12 cellular contexts compared by ENCODE assay signal in genomic region chr3:67362686-67363085, GRCh38.
DNase-seq lines count a peak whose midpoint lies in the region; ATAC-seq and TF ChIP-seq lines count a peak whose summit lies in the region.
"Had no signal": no experiment of that assay in that cellular context is flagged by ENCODE, and none has a peak within 500 bp of the region (broad histone marks: within the 10 kb centered on the region; RNA-seq: fewer than 3 reads in every experiment).

No MANE protein-coding gene starts in this region.

- no peaks in the 10 kb centered on the region for H3K9me3 ChIP-seq in Loucy (ENCODE audit: insufficient read depth, low read depth, low read length)

- H3K4me1 ChIP-seq in Loucy (ENCODE audit: insufficient read depth, low read length, poor library complexity, severe bottlenecking) (peaks cover 19% of the 10 kb centered on the region), mesendoderm (ENCODE audit: control insufficient read depth, low read depth, low read length) (no peaks in the 10 kb centered on the region)
- H3K4me1 ChIP-seq: heart right ventricle had no signal

- H2AK5ac ChIP-seq in mesendoderm (ENCODE audit: low read length): no peak overlapping the region

- no peak overlapping the region for H2AFZ ChIP-seq in Loucy (ENCODE audit: low read length)

- peak; percentile 14 for DNase-seq in activated CD4-positive, alpha-beta T cell treated with anti-CD3 and anti-CD28 coated beads, Interleukin-2, amount 10 ng/mL, durations not matched to agents 7 days and 5 days
- no peak for DNase-seq in activated CD4-positive, alpha-beta T cell treated with anti-CD3 and anti-CD28 coated beads, Interleukin-2, amount 50 U/mL, for 1 hour
- peak in 1 of 2 donors; percentile 35 for DNase-seq in activated naive CD4-positive, alpha-beta T cell treated with anti-CD3 and anti-CD28 coated beads, Interleukin-2, amount 50 U/mL, for 72 hours (ENCODE audit: low spot score in 2 of 2)
- DNase-seq in mesendoderm (peak; percentile 91), NCI-H187 (lab: John Stamatoyannopoulos, UW) (no peak)
- DNase-seq: activated gamma-delta T cell treated with Interleukin-2 at 50 U/mL for 16 hours, heart right ventricle had no signal

- H2BK120ac ChIP-seq in mesendoderm (ENCODE audit: low read depth, low read length): no peak overlapping the region

- no peak overlapping the region for H3K27ac Mint-ChIP-seq in activated CD4-positive, alpha-beta T cell treated with anti-CD3 and anti-CD28 coated beads, Interleukin-2, amount 10 ng/mL, durations not matched to agents 7 days and 5 days
- peak overlapping the region in 1 of 2 donors; percentile 12 for H3K27ac Mint-ChIP-seq in activated naive CD4-positive, alpha-beta T cell treated with anti-CD3 and anti-CD28 coated beads, Interleukin-2, amount 50 U/mL, for 72 hours
- H3K27ac Mint-ChIP-seq: mesothelial cell of epicardium had no signal

- H3K36me3 Mint-ChIP-seq in activated CD4-positive, alpha-beta T cell treated with anti-CD3 and anti-CD28 coated beads, Interleukin-2, amount 10 ng/mL, durations not matched to agents 7 days and 5 days (ENCODE audit: low read depth): no peaks in the 10 kb centered on the region
- H3K36me3 Mint-ChIP-seq in activated naive CD4-positive, alpha-beta T cell treated with anti-CD3 and anti-CD28 coated beads, Interleukin-2, amount 50 U/mL, for 72 hours: peaks cover 0 to 6% of the 10 kb centered on the region in 2 donors
- H3K36me3 Mint-ChIP-seq: mesothelial cell of epicardium had no signal

- no peaks in the 10 kb centered on the region for H3F3A ChIP-seq in Loucy (ENCODE audit: low read depth)

- no peak for TF ChIP-seq CTCF in Loucy (conservative IDR thresholded peaks at IDR 0.05; ENCODE audit: low read length)

- WGBS in mesendoderm (ENCODE audit: extremely low coverage, insufficient coverage, low lambda C conversion rate): no CpG with 5 or more reads among the region's 4 CpGs

- H3K27ac ChIP-seq in mesendoderm (ENCODE audit: low read depth, low read length): no peak overlapping the region
- H3K27ac ChIP-seq: heart right ventricle had no signal

- peak; percentile 86 to 95 for ATAC-seq in activated naive CD4-positive, alpha-beta T cell treated with anti-CD3 and anti-CD28 coated beads, Interleukin-2, amount 50 U/mL, for 72 hours
- ATAC-seq in HG02973 (IDR thresholded peaks at IDR 0.05; ENCODE audit: unreplicated experiment) (no peak), GM19455 (IDR thresholded peaks at IDR 0.05; ENCODE audit: unreplicated experiment) (no peak)
- ATAC-seq: heart right ventricle, Panc1 had no signal

- H4K5ac ChIP-seq in mesendoderm (ENCODE audit: low read length): no peak overlapping the region

- no peak overlapping the region for H3K4ac ChIP-seq in mesendoderm (ENCODE audit: low read depth, low read length)

- H3K4me3 ChIP-seq in Loucy (ENCODE audit: low read length, poor library complexity, severe bottlenecking) (no peak overlapping the region), mesendoderm (ENCODE audit: low read length) (no peak overlapping the region)
- H3K4me3 ChIP-seq: heart right ventricle had no signal

- H3K4me3 Mint-ChIP-seq in activated CD4-positive, alpha-beta T cell treated with anti-CD3 and anti-CD28 coated beads, Interleukin-2, amount 10 ng/mL, durations not matched to agents 7 days and 5 days: no peak overlapping the region
- H3K4me3 Mint-ChIP-seq: mesothelial cell of epicardium had no signal

- no peak overlapping the region for H2BK15ac ChIP-seq in mesendoderm (replicated peaks; ENCODE audit: low read depth)

- H3K4me1 Mint-ChIP-seq in activated CD4-positive, alpha-beta T cell treated with anti-CD3 and anti-CD28 coated beads, Interleukin-2, amount 10 ng/mL, durations not matched to agents 7 days and 5 days: peaks cover 29% of the 10 kb centered on the region

- no peaks in the 10 kb centered on the region for H3K27me3 ChIP-seq in Loucy (ENCODE audit: insufficient read depth, low read length, poor library complexity, severe bottlenecking)
- H3K27me3 ChIP-seq in mesendoderm (ENCODE audit: insufficient read depth, low read length, poor library complexity): no peaks in the 10 kb centered on the region
- H3K27me3 ChIP-seq: heart right ventricle had no signal

- no peak overlapping the region for H3K18ac ChIP-seq in mesendoderm (ENCODE audit: low read length)

- H3K9ac ChIP-seq in Loucy (ENCODE audit: low read depth, low read length, poor library complexity, severe bottlenecking): no peak overlapping the region
- no peak overlapping the region for H3K9ac ChIP-seq in mesendoderm (ENCODE audit: low read length)

- H3K9me2 ChIP-seq in Loucy (replicated peaks; ENCODE audit: low read depth, low read length): no peaks in the 10 kb centered on the region

- H3K79me1 ChIP-seq in mesendoderm (ENCODE audit: low read length): no peaks in the 10 kb centered on the region

- H3K79me2 ChIP-seq in Loucy (ENCODE audit: insufficient read depth, low read length) (no peaks in the 10 kb centered on the region), mesendoderm (ENCODE audit: control insufficient read depth, insufficient read depth, low read length) (no peaks in the 10 kb centered on the region)

- H3K23ac ChIP-seq in mesendoderm (ENCODE audit: low read length): no peak overlapping the region

- H3K4me2 ChIP-seq in Loucy (ENCODE audit: low read depth, low read length, poor library complexity, severe bottlenecking) (peak overlapping the region; percentile 49), mesendoderm (ENCODE audit: low read length) (no peak overlapping the region)

- no peak overlapping the region for H4K8ac ChIP-seq in mesendoderm (ENCODE audit: low read depth, low read length)

- CTCF ChIA-PET in activated CD4-positive, alpha-beta T cell treated with anti-CD3 and anti-CD28 coated beads, Interleukin-2, amount 10 ng/mL, durations not matched to agents 7 days and 5 days (lab: Charles Lee): no interaction called here

- H3K36me3 ChIP-seq in Loucy (ENCODE audit: insufficient read depth, low read length) (no peaks in the 10 kb centered on the region), mesendoderm (ENCODE audit: control insufficient read depth, insufficient read depth, low read length) (no peaks in the 10 kb centered on the region)
- H3K36me3 ChIP-seq: heart right ventricle had no signal

- no peaks in the 10 kb centered on the region for H4K20me1 ChIP-seq in Loucy (ENCODE audit: insufficient read depth, low read length, poor library complexity, severe bottlenecking)

- no peaks in the 10 kb centered on the region for H3K27me3 Mint-ChIP-seq in activated CD4-positive, alpha-beta T cell treated with anti-CD3 and anti-CD28 coated beads, Interleukin-2, amount 10 ng/mL, durations not matched to agents 7 days and 5 days

- H3K9me3 Mint-ChIP-seq in activated CD4-positive, alpha-beta T cell treated with anti-CD3 and anti-CD28 coated beads, Interleukin-2, amount 10 ng/mL, durations not matched to agents 7 days and 5 days: peaks cover 5% of the 10 kb centered on the region
- peaks cover 0 to 5% of the 10 kb centered on the region in 2 donors for H3K9me3 Mint-ChIP-seq in activated naive CD4-positive, alpha-beta T cell treated with anti-CD3 and anti-CD28 coated beads, Interleukin-2, amount 50 U/mL, for 72 hours

- POLR2A ChIA-PET in activated CD4-positive, alpha-beta T cell treated with anti-CD3 and anti-CD28 coated beads, Interleukin-2, amount 10 ng/mL, durations not matched to agents 7 days and 5 days (lab: Charles Lee): no interaction called here

- no peak overlapping the region for H3K56ac ChIP-seq in mesendoderm (ENCODE audit: low read length)

- no peak overlapping the region for H2BK5ac ChIP-seq in mesendoderm (ENCODE audit: low read length)

Comparison
In these comparisons a context has a peak if more than half of its experiments do, and no peak if none do; other contexts are left out.
1. DNase-seq: peak in activated CD4-positive, alpha-beta T cell treated with anti-CD3 and anti-CD28 coated beads, Interleukin-2, amount 10 ng/mL, durations not matched to agents 7 days and 5 days (single experiment) and mesendoderm (single experiment); none in activated CD4-positive, alpha-beta T cell treated with anti-CD3 and anti-CD28 coated beads, Interleukin-2, amount 50 U/mL, for 1 hour (single experiment) and NCI-H187 (0 of 2).
2. ATAC-seq: peak in activated naive CD4-positive, alpha-beta T cell treated with anti-CD3 and anti-CD28 coated beads, Interleukin-2, amount 50 U/mL, for 72 hours (2 of 2); none in HG02973 (single experiment) and GM19455 (single experiment).